Comparison of ENCODE assay signal across 14 cellular contexts in the genomic region with DNA sequence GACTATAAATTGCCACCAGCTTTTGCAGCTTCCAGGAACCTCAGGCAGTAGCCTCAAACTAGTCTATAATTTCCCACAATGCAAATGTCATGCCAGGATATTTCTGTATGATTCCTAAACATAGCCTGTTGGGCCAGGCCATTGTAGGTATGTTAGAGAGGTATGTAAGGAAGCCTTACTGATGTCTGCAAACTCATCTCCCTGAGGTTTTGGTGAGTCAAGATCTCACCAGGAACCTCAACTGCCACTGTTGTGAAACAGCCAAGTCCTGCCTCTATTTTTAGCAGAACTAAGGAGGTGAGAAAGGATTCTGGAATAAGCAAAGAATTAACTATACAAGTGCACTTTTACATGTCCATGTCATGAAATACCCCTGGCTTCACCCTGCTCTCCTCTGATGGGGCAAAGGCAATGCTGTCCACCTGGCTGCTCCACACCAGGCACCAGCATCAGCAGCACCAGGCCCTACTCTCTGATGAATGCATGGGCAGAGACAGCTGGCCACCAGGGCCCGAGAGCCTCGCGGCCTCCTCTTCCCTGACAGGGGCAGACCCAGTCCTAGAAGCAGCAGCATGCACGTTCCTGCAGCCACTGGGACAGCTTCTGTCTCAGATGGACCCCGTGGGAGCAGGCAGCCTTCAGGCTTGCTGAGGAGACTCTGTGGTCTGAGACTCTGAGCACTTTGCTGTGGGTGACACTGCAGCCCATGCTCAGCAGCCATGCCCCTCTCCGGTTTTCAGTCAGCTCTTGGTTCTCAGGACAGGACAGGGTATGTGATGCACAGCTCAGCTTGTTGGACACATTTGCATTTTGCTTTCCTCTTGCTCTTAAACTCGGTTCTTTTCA.
DNase-seq lines count a peak whose midpoint lies in the region; ATAC-seq and TF ChIP-seq lines count a peak whose summit lies in the region.
"Had no signal": no experiment of that assay in that cellular context is flagged by ENCODE, and none has a peak within 500 bp of the region (broad histone marks: within the 10 kb centered on the region; RNA-seq: fewer than 3 reads in every experiment).

No MANE protein-coding gene starts in this region.

- no peak overlapping the region for H3K4me3 Mint-ChIP-seq in activated CD4-positive, alpha-beta T cell treated with anti-CD3 and anti-CD28 coated beads for 36 hours

- H3K4me3 ChIP-seq in astrocyte of the cerebellum (ENCODE audit: low read depth, low read length): no peak overlapping the region
- no peak overlapping the region for H3K4me3 ChIP-seq in gastrocnemius medialis
- H3K4me3 ChIP-seq: colonic mucosa, K562 had no signal

- CTCF ChIA-PET in activated CD4-positive, alpha-beta T cell treated with anti-CD3 and anti-CD28 coated beads for 36 hours (lab: Charles Lee): no interaction called here

- in situ Hi-C loops in astrocyte of the cerebellum (cut with HindIII; ENCODE audit: low sequenced_read_pairs) (loop anchor here (5.0 kb wide), 1 partner anchor 55 kb away; no protein-coding TSS in a partner anchor), gastrocnemius medialis (cut with MboI; ENCODE audit: low sequenced_read_pairs in 4 of 4) (no loop called here)

- H3K4me1 Mint-ChIP-seq in activated CD4-positive, alpha-beta T cell treated with anti-CD3 and anti-CD28 coated beads for 36 hours: peaks cover 16% of the 10 kb centered on the region

- intact Hi-C loops in activated CD4-positive, alpha-beta T cell treated with anti-CD3 and anti-CD28 coated beads for 36 hours (cut with DNase I, micrococcal nuclease): loop anchor here in 1 of 2 experiments (1.0 kb wide), 1 partner anchor 17 kb away; no protein-coding TSS in a partner anchor
- intact Hi-C loops in gastrocnemius medialis (cut with DNase I; ENCODE audit: low total_unique reads): no loop called here

- H3K36me3 Mint-ChIP-seq in activated CD4-positive, alpha-beta T cell treated with anti-CD3 and anti-CD28 coated beads for 36 hours (ENCODE audit: low read depth): no peaks in the 10 kb centered on the region

- H3K9me3 Mint-ChIP-seq in activated CD4-positive, alpha-beta T cell treated with anti-CD3 and anti-CD28 coated beads for 36 hours (ENCODE audit: low read depth): no peaks in the 10 kb centered on the region

- no peak for TF ChIP-seq CTCF in astrocyte of the cerebellum (IDR thresholded peaks at IDR 0.05; ENCODE audit: low read depth, low read length, missing control alignments)
- TF ChIP-seq CTCF in gastrocnemius medialis (IDR thresholded peaks at IDR 0.05 in 4 of 5, conservative IDR thresholded peaks at IDR 0.05 in 1 of 5): no peak

- no peak for TF ChIP-seq POLR2A in gastrocnemius medialis (IDR thresholded peaks at IDR 0.05)

- no peaks in the 10 kb centered on the region for H3K4me1 ChIP-seq in gastrocnemius medialis
- H3K4me1 ChIP-seq: colonic mucosa had no signal

- no peaks in the 10 kb centered on the region for H3K27me3 ChIP-seq in gastrocnemius medialis
- H3K27me3 ChIP-seq: colonic mucosa had no signal

- no peak overlapping the region for H3K27ac ChIP-seq in gastrocnemius medialis
- H3K27ac ChIP-seq: colonic mucosa had no signal

- no peak overlapping the region for H3K27ac Mint-ChIP-seq in activated CD4-positive, alpha-beta T cell treated with anti-CD3 and anti-CD28 coated beads for 36 hours

- ATAC-seq in activated CD4-positive, alpha-beta T cell treated with anti-CD3 and anti-CD28 coated beads for 36 hours: peak; percentile 27
- peak; percentile 57 to 78 for ATAC-seq in gastrocnemius medialis
- ATAC-seq: K562 had no signal

- H3K27me3 Mint-ChIP-seq in activated CD4-positive, alpha-beta T cell treated with anti-CD3 and anti-CD28 coated beads for 36 hours: no peaks in the 10 kb centered on the region

- DNase-seq in activated CD4-positive, alpha-beta T cell treated with anti-CD3 and anti-CD28 coated beads for 36 hours: no peak
- DNase-seq in activated CD4-positive, alpha-beta T cell treated with anti-CD3 and anti-CD28 coated beads, Interleukin-2, amount 50 U/mL, for 4 hours: no peak
- DNase-seq in Kasumi-1 (lab: John Stamatoyannopoulos, UW): peak; percentile 44 to 47
- peak; percentile 29 for DNase-seq in astrocyte of the cerebellum (ENCODE audit: low read depth)
- DNase-seq in gastrocnemius medialis: no peak
- no peak for DNase-seq in NCI-H1417 treated with DMSO at 0.1 percent for 48 hours (lab: John Stamatoyannopoulos, UW)
- DNase-seq in T1000 (lab: John Stamatoyannopoulos, UW): no peak
- no peak for DNase-seq in HPDE6-E6E7 (ENCODE audit: extremely low spot score)
- DNase-seq: activated CD4-positive, CD25-positive, alpha-beta regulatory T cell; colonic mucosa; DMS53; foreskin melanocyte; stimulated activated naive CD4-positive, alpha-beta T cell treated with Interleukin-2 at 50 U/mL for 16 hours had no signal

- no peaks in the 10 kb centered on the region for H3K9me3 ChIP-seq in gastrocnemius medialis
- H3K9me3 ChIP-seq: colonic mucosa had no signal

- POLR2A ChIA-PET in activated CD4-positive, alpha-beta T cell treated with anti-CD3 and anti-CD28 coated beads for 36 hours (lab: Charles Lee): no interaction called here

- H3K36me3 ChIP-seq in gastrocnemius medialis: peaks cover 0 to 45% of the 10 kb centered on the region in 2 donors
- H3K36me3 ChIP-seq: colonic mucosa had no signal

Comparison
In these comparisons a context has a peak if more than half of its experiments do, and no peak if none do; other contexts are left out.
1. DNase-seq: peak in Kasumi-1 (2 of 2) and astrocyte of the cerebellum (single experiment); none in activated CD4-positive, alpha-beta T cell treated with anti-CD3 and anti-CD28 coated beads for 36 hours (single experiment), activated CD4-positive, alpha-beta T cell treated with anti-CD3 and anti-CD28 coated beads, Interleukin-2, amount 50 U/mL, for 4 hours (0 of 2), gastrocnemius medialis (0 of 2), NCI-H1417 treated with DMSO at 0.1 percent for 48 hours (single experiment), T1000 (single experiment) and HPDE6-E6E7 (single experiment).